Comparison of ENCODE assay signal across 12 cellular contexts in genomic region chr6:13248053-13248452, GRCh38.
DNase-seq lines count a peak whose midpoint lies in the region; ATAC-seq, FAIRE-seq and TF ChIP-seq lines count a peak whose summit lies in the region.
"Had no signal": no experiment of that assay in that cellular context is flagged by ENCODE, and none has a peak within 500 bp of the region (broad histone marks: within the 10 kb centered on the region; RNA-seq: fewer than 3 reads in every experiment).

No MANE protein-coding gene starts in this region.

- TF ChIP-seq POLR2A in HepG2 (IDR thresholded peaks at IDR 0.05; ENCODE audit: insufficient read depth in 1 of 2, low read depth in 2 of 2, low read length in 2 of 2) (no peak), right lobe of liver (IDR thresholded peaks at IDR 0.05) (no peak)

- H3K36me3 ChIP-seq in HepG2 (replicated peaks in 1 of 2; ENCODE audit: control insufficient read depth in 1 of 2, insufficient read depth in 2 of 2, low read length in 2 of 2) (no peaks in the 10 kb centered on the region), right lobe of liver (no peaks in the 10 kb centered on the region)
- H3K36me3 ChIP-seq: SJSA1 had no signal

- H3K27ac ChIP-seq in HepG2 (ENCODE audit: extremely low read length, insufficient read depth, low read length): no peak overlapping the region
- H3K27ac ChIP-seq in right lobe of liver: no peak overlapping the region
- H3K27ac ChIP-seq: SJSA1, tibial artery had no signal

- TF ChIP-seq CTCF in HepG2 (CRISPR knock-in tag; IDR thresholded peaks at IDR 0.05) (no peak), right lobe of liver (IDR thresholded peaks at IDR 0.05) (no peak)

- WGBS in HepG2 (ENCODE audit: low lambda C conversion rate): 48% methylated on average over 3 of the region's 3 CpGs
- 71% methylated on average over 3 of the region's 3 CpGs for WGBS in right lobe of liver (ENCODE audit: insufficient coverage, low coverage, low lambda C conversion rate, missing lambda C conversion rate)

- H3K27me3 ChIP-seq in HepG2 (ENCODE audit: control insufficient read depth in 1 of 2, insufficient read depth in 2 of 2, low read length in 2 of 2): no peaks in the 10 kb centered on the region
- H3K27me3 ChIP-seq in right lobe of liver: no peaks in the 10 kb centered on the region
- H3K27me3 ChIP-seq: dorsolateral prefrontal cortex, tibial artery had no signal

- H3K4me1 ChIP-seq in HepG2 (ENCODE audit: insufficient read depth, low read length): peaks cover 26% of the 10 kb centered on the region
- H3K4me1 ChIP-seq in right lobe of liver: no peaks in the 10 kb centered on the region
- H3K4me1 ChIP-seq: SJSA1, tibial artery had no signal

- intact Hi-C loops in HepG2 (cut with micrococcal nuclease; ENCODE audit: unreplicated experiment): no loop called here
- intact Hi-C loops in right lobe of liver (cut with DNase I): no loop called here

- TF ChIP-seq RAD21 in HepG2 (CRISPR knock-in tag; IDR thresholded peaks at IDR 0.05): no peak

- TF ChIP-seq EP300 in HepG2 (IDR thresholded peaks at IDR 0.05; ENCODE audit: low read depth in 2 of 2, low read length in 2 of 2) (no peak), HepG2 (CRISPR knock-in tag; IDR thresholded peaks at IDR 0.05; ENCODE audit: borderline replicate concordance) (no peak)

- no peak overlapping the region for H3K9ac ChIP-seq in HepG2 (ENCODE audit: insufficient read depth, low read depth, low read length)

- H4K20me1 ChIP-seq in HepG2 (ENCODE audit: insufficient read depth, low read length): no peaks in the 10 kb centered on the region

- in situ Hi-C loops in HepG2 (cut with HindIII; ENCODE audit: extremely low pct_ligation_motif_present, low pct_unique_long_range_greater_than_20kb): no loop called here

- POLR2A ChIA-PET in HepG2 (lab: Yijun Ruan, JAX): no interaction called here

- no peaks in the 10 kb centered on the region for H3K79me2 ChIP-seq in HepG2 (ENCODE audit: insufficient read depth, low read length)

- ATAC-seq in HepG2: peak; percentile 75
- ATAC-seq in right lobe of liver: no peak
- ATAC-seq in GM18907 (IDR thresholded peaks at IDR 0.05; ENCODE audit: unreplicated experiment): no peak
- ATAC-seq: left ventricle myocardium superior had no signal

- peak; percentile 49 for DNase-seq in HepG2 (ENCODE audit: low spot score)
- no peak for DNase-seq in right lobe of liver
- DNase-seq in NCI-H748 treated with DMSO at 0.1 percent for 48 hours (lab: John Stamatoyannopoulos, UW): peak; percentile 25
- peak; percentile 22 for DNase-seq in glomerular visceral epithelial cell (ENCODE audit: extremely low spot score)
- no peak for DNase-seq in activated naive CD4-positive, alpha-beta T cell treated with anti-CD3 and anti-CD28 coated beads, Interleukin-2, amount 50 U/mL, for 16 hours
- no peak for DNase-seq in D341Med (ENCODE audit: low spot score)
- no peak for DNase-seq in NCI-H2227 treated with DMSO at 0.1 percent for 48 hours (lab: John Stamatoyannopoulos, UW)
- DNase-seq: left ventricle myocardium superior, tibial artery had no signal

- no peak overlapping the region for H3K4me2 ChIP-seq in HepG2 (ENCODE audit: low read depth, low read length)

- peak; percentile 36 for FAIRE-seq in HepG2 (lab: Jason Lieb, UNC)

- no TSS peak for BruUV-seq in HepG2 (replicated peaks; lab: Mats Ljungman, UMichigan)

- no peak overlapping the region for H2AFZ ChIP-seq in HepG2 (ENCODE audit: low read length)

- CTCF ChIA-PET in HepG2 (lab: Yijun Ruan, JAX; ENCODE audit: low intra/inter-chr PET ratio, low total read pairs): no interaction called here

- no peak overlapping the region for H3K4me3 ChIP-seq in HepG2 (replicated peaks in 1 of 3; ENCODE audit: insufficient read depth in 1 of 3, low read depth in 2 of 3, low read length in 3 of 3)
- H3K4me3 ChIP-seq in right lobe of liver: no peak overlapping the region
- H3K4me3 ChIP-seq: dorsolateral prefrontal cortex, SJSA1, tibial artery had no signal

- H3K9me3 ChIP-seq in HepG2 (ENCODE audit: low read length) (no peaks in the 10 kb centered on the region), right lobe of liver (no peaks in the 10 kb centered on the region)
- H3K9me3 ChIP-seq: SJSA1, tibial artery had no signal

TF ChIP-seq in HepG2, 621 proteins besides CTCF, POLR2A, EP300 and RAD21 (continues in another document):
- TF ChIP-seq HNF4A (CRISPR knock-in tag; IDR thresholded peaks at IDR 0.05) (no peak), MTA1 (CRISPR knock-in tag; IDR thresholded peaks at IDR 0.05; ENCODE audit: borderline replicate concordance) (no peak), ARID2 (CRISPR knock-in tag; IDR thresholded peaks at IDR 0.05; ENCODE audit: borderline replicate concordance) (no peak), REPIN1 (CRISPR knock-in tag; IDR thresholded peaks at IDR 0.05; ENCODE audit: borderline replicate concordance, low read depth) (0 out of 2 replicates have a peak, but pooled peaks have one; percentile 18), POLR2AphosphoS5 (IDR thresholded peaks at IDR 0.05; ENCODE audit: low read depth, low read length) (no peak), ZHX2 (IDR thresholded peaks at IDR 0.05; ENCODE audit: low read depth) (no peak), ZHX2 (CRISPR knock-in tag; IDR thresholded peaks at IDR 0.05; ENCODE audit: borderline replicate concordance) (no peak), DPF2 (CRISPR knock-in tag; IDR thresholded peaks at IDR 0.05; ENCODE audit: borderline replicate concordance, low read depth) (no peak), KDM2A (CRISPR knock-in tag; IDR thresholded peaks at IDR 0.05; ENCODE audit: borderline replicate concordance, low read depth) (no peak), SNRNP70 (IDR thresholded peaks at IDR 0.05; ENCODE audit: low read depth, low read length) (no peak), PHF21A (CRISPR knock-in tag; IDR thresholded peaks at IDR 0.05) (peak; percentile 42; the same call in 1 of the 2 replicates), IRF1 (CRISPR knock-in tag; IDR thresholded peaks at IDR 0.05; ENCODE audit: low read depth) (no peak), ZNF780A (CRISPR knock-in tag; IDR thresholded peaks at IDR 0.05) (no peak), GATAD2A (CRISPR knock-in tag; IDR thresholded peaks at IDR 0.05) (0 out of 2 replicates have a peak, but pooled peaks have one; percentile 15)
- TF ChIP-seq, protein P1, sequence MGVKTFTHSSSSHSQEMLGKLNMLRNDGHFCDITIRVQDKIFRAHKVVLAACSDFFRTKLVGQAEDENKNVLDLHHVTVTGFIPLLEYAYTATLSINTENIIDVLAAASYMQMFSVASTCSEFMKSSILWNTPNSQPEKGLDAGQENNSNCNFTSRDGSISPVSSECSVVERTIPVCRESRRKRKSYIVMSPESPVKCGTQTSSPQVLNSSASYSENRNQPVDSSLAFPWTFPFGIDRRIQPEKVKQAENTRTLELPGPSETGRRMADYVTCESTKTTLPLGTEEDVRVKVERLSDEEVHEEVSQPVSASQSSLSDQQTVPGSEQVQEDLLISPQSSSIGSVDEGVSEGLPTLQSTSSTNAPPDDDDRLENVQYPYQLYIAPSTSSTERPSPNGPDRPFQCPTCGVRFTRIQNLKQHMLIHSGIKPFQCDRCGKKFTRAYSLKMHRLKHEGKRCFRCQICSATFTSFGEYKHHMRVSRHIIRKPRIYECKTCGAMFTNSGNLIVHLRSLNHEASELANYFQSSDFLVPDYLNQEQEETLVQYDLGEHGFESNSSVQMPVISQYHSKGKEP (CRISPR knock-in tag; IDR thresholded peaks at IDR 0.05): no peak

Comparison
In these comparisons a context has a peak if more than half of its experiments do, and no peak if none do; other contexts are left out.
1. DNase-seq: peak in HepG2 (single experiment), NCI-H748 treated with DMSO at 0.1 percent for 48 hours (single experiment) and glomerular visceral epithelial cell (single experiment); none in right lobe of liver (0 of 3), activated naive CD4-positive, alpha-beta T cell treated with anti-CD3 and anti-CD28 coated beads, Interleukin-2, amount 50 U/mL, for 16 hours (single experiment), D341Med (single experiment) and NCI-H2227 treated with DMSO at 0.1 percent for 48 hours (single experiment).